In genomic region chr16:69223882-69224281, GRCh38 we compare ENCODE assay signal across 25 cellular contexts. TPM values are rescaled to one million over a fixed set of nuclear protein-coding genes. Genes with fewer than 3 reads are reported as not detected.
DNase-seq lines count a peak whose midpoint lies in the region; ATAC-seq and TF ChIP-seq lines count a peak whose summit lies in the region.
"Had no signal": no experiment of that assay in that cellular context is flagged by ENCODE, and none has a peak within 500 bp of the region (broad histone marks: within the 10 kb centered on the region; RNA-seq: fewer than 3 reads in every experiment).

No MANE protein-coding gene starts in this region.

- no peaks in the 10 kb centered on the region for H3K27me3 Mint-ChIP-seq in HFFc6 (ENCODE audit: insufficient read depth)
- H3K27me3 Mint-ChIP-seq: activated CD4-positive, alpha-beta T cell treated with anti-CD3 and anti-CD28 coated beads, Interleukin-2, amount 10 ng/mL, durations not matched to agents 7 days and 5 days; activated naive CD8-positive, alpha-beta T cell; naive thymus-derived CD8-positive, alpha-beta T cell had no signal

- H3K27ac Mint-ChIP-seq in HFFc6: peak overlapping the region; percentile 47; the same call in 1 of the 2 replicates
- H3K27ac Mint-ChIP-seq: activated CD4-positive, alpha-beta T cell treated with anti-CD3 and anti-CD28 coated beads, Interleukin-2, amount 10 ng/mL, durations not matched to agents 7 days and 5 days; activated naive CD8-positive, alpha-beta T cell; activated T-helper 2 cell treated with anti-CD3 and anti-CD28 coated beads, Interferon-gamma antibody, Interleukin-2, Interleukin-4, amounts not matched to agents 10 μg/mL and 5 μg/mL and 100 μg/mL, durations not matched to agents 14 hours and 24 hours and 36 hours; mesothelial cell of epicardium; naive thymus-derived CD8-positive, alpha-beta T cell; T-helper 1 cell treated with Interleukin-12 subunit alpha and Interleukin-12 subunit beta and Interleukin-4 antibody, amounts not matched to agents 30 μg/mL and 1 μg/mL, for 36 hours had no signal

- intact Hi-C loops in prostate gland (cut with DNase I): no loop called here

- no peak overlapping the region for H3K27ac ChIP-seq in prostate gland

- 98% methylated on average over 6 of the region's 6 CpGs for WGBS in prostate gland

- no peaks in the 10 kb centered on the region for H3K36me3 ChIP-seq in prostate gland

- no peak for TF ChIP-seq POLR2A in prostate gland (IDR thresholded peaks at IDR 0.05)

- ATAC-seq in GM18520 (IDR thresholded peaks at IDR 0.05; ENCODE audit: unreplicated experiment): no peak
- ATAC-seq: esophagus mucosa; left lobe of liver; naive thymus-derived CD8-positive, alpha-beta T cell; sciatic nerve had no signal

- H3K4me3 Mint-ChIP-seq in HFFc6: no peak overlapping the region; the same call in 1 of the 2 replicates
- H3K4me3 Mint-ChIP-seq: activated CD4-positive, alpha-beta T cell treated with anti-CD3 and anti-CD28 coated beads, Interleukin-2, amount 10 ng/mL, durations not matched to agents 7 days and 5 days; activated naive CD8-positive, alpha-beta T cell; mesothelial cell of epicardium; naive thymus-derived CD8-positive, alpha-beta T cell; T-helper 1 cell treated with Interleukin-12 subunit alpha and Interleukin-12 subunit beta and Interleukin-4 antibody, amounts not matched to agents 30 μg/mL and 1 μg/mL, for 36 hours had no signal

- H3K4me1 ChIP-seq in prostate gland (replicated peaks): no peaks in the 10 kb centered on the region

- in situ Hi-C loops in astrocyte of the spinal cord (cut with HindIII; ENCODE audit: low sequenced_read_pairs): no loop called here

- H3K36me3 Mint-ChIP-seq in HFFc6 (ENCODE audit: low read depth): peaks cover 5% of the 10 kb centered on the region; the same call in 1 of the 2 replicates
- H3K36me3 Mint-ChIP-seq: activated naive CD8-positive, alpha-beta T cell had no signal

- H3K9me3 Mint-ChIP-seq in HFFc6: no peaks in the 10 kb centered on the region
- H3K9me3 Mint-ChIP-seq: activated CD4-positive, alpha-beta T cell treated with anti-CD3 and anti-CD28 coated beads, Interleukin-2, amount 10 ng/mL, durations not matched to agents 7 days and 5 days; activated T-helper 2 cell treated with anti-CD3 and anti-CD28 coated beads, Interferon-gamma antibody, Interleukin-2, Interleukin-4, amounts not matched to agents 10 μg/mL and 5 μg/mL and 100 μg/mL, durations not matched to agents 14 hours and 24 hours and 36 hours; mesothelial cell of epicardium; naive thymus-derived CD8-positive, alpha-beta T cell; T-helper 1 cell treated with Interleukin-12 subunit alpha and Interleukin-12 subunit beta and Interleukin-4 antibody, amounts not matched to agents 30 μg/mL and 1 μg/mL, for 36 hours had no signal

- no peaks in the 10 kb centered on the region for H3K27me3 ChIP-seq in prostate gland (replicated peaks; ENCODE audit: insufficient read depth)

- H3K9me3 ChIP-seq in prostate gland: no peaks in the 10 kb centered on the region

- H3K4me3 ChIP-seq in AG10803 (ENCODE audit: low read length) (no peak overlapping the region), astrocyte of the spinal cord (ENCODE audit: low read depth, low read length) (no peak overlapping the region), foreskin fibroblast (ENCODE audit: low read depth in 1 of 2, low read length in 2 of 2) (no peak overlapping the region), prostate gland (no peak overlapping the region)

- DNase-seq in AG10803 (ENCODE audit: low read depth) (peak; percentile 42), HFFc6 (no peak), astrocyte of the spinal cord (ENCODE audit: low read depth, low spot score) (peak; percentile 34), foreskin fibroblast (peak; percentile 55 to 72), prostate gland (ENCODE audit: low spot score) (no peak), activated T-cell treated with anti-CD3 and anti-CD28 coated beads for 4 hours (no peak), NCI-H1092 (lab: John Stamatoyannopoulos, UW) (no peak)
- DNase-seq: activated CD4-positive, alpha-beta T cell treated with anti-CD3 and anti-CD28 coated beads, Interleukin-2, amount 10 ng/mL, durations not matched to agents 7 days and 5 days; effector CD4-positive, alpha-beta T cell; Kasumi-1; naive thymus-derived CD8-positive, alpha-beta T cell; NCI-H1105; NCI-H2081 treated with DMSO at 0.1 percent for 48 hours; NCI-H446 treated with DMSO at 0.1 percent for 48 hours; OCI-M1; SHP77 treated with DMSO at 0.1 percent for 48 hours; substantia nigra had no signal

- TF ChIP-seq CTCF in AG10803 (conservative IDR thresholded peaks at IDR 0.05; ENCODE audit: low read length) (no peak), HFFc6 (IDR thresholded peaks at IDR 0.05) (no peak), astrocyte of the spinal cord (IDR thresholded peaks at IDR 0.05; ENCODE audit: low read depth, low read length) (no peak), foreskin fibroblast (IDR thresholded peaks at IDR 0.05; ENCODE audit: low read depth, low read length) (no peak), prostate gland (IDR thresholded peaks at IDR 0.05) (no peak)

- H3K4me1 Mint-ChIP-seq in HFFc6 (ENCODE audit: low read depth): peaks cover 57% of the 10 kb centered on the region
- H3K4me1 Mint-ChIP-seq: activated CD4-positive, alpha-beta T cell treated with anti-CD3 and anti-CD28 coated beads, Interleukin-2, amount 10 ng/mL, durations not matched to agents 7 days and 5 days had no signal

RNA-seq across cellular contexts. Expression of gene SNTB2, which starts 36.9 kb away (rescaled TPM):
- 10 to 100 TPM; 52.0 to 64.8 (median 58.6) TPM for total RNA-seq in HFFc6 (2021; fragmentation: NEBNext Ultra II Directional; extraction: Animal tissue kit (Norgen Biotek cat#: 25700))
- 10 to 100 TPM; 33.7 to 53.0 TPM for total RNA-seq in prostate gland

Comparison
In these comparisons a context has a peak if more than half of its experiments do, and no peak if none do; other contexts are left out.
1. DNase-seq: peak in AG10803 (single experiment), astrocyte of the spinal cord (single experiment) and foreskin fibroblast (2 of 2); none in HFFc6 (single experiment), prostate gland (single experiment), activated T-cell treated with anti-CD3 and anti-CD28 coated beads for 4 hours (single experiment) and NCI-H1092 (single experiment).